ENCODE assay signal across 26 cellular contexts in genomic region chr2:152815634-152816257, GRCh38.
A peak's percentile ranks its signal among the peaks of the same experiment; 100 is the strongest.
DNase-seq lines count a peak whose midpoint lies in the region; ATAC-seq and TF ChIP-seq lines count a peak whose summit lies in the region.
"Had no signal": no experiment of that assay in that cellular context is flagged by ENCODE, and none has a peak within 500 bp of the region (broad histone marks: within the 10 kb centered on the region; RNA-seq: fewer than 3 reads in every experiment).

No MANE protein-coding gene starts in this region.

- no peak overlapping the region for H3K4ac ChIP-seq in mesendoderm (ENCODE audit: low read depth, low read length)

- H3K27me3 ChIP-seq in mesendoderm (ENCODE audit: insufficient read depth, low read length, poor library complexity), result no peaks in the 10 kb centered on the region
- H3K27me3 ChIP-seq in vagina, result no peaks in the 10 kb centered on the region
- H3K27me3 ChIP-seq: BE2C, SJCRH30 had no signal

- H3K79me2 ChIP-seq in mesendoderm (ENCODE audit: control insufficient read depth, insufficient read depth, low read length), result no peaks in the 10 kb centered on the region

- peak overlapping the region; percentile 14 for H2AK5ac ChIP-seq in mesendoderm (ENCODE audit: low read length)

- no peak overlapping the region for H3K9ac ChIP-seq in mesendoderm (ENCODE audit: low read length)

- H3K27ac ChIP-seq in mesendoderm (ENCODE audit: low read depth, low read length) (no peak overlapping the region), vagina (no peak overlapping the region)
- H3K27ac ChIP-seq: lower lobe of right lung, SJCRH30 had no signal

- H3K18ac ChIP-seq in mesendoderm (ENCODE audit: low read length), result no peak overlapping the region

- H3K79me1 ChIP-seq in mesendoderm (ENCODE audit: low read length), result no peaks in the 10 kb centered on the region

- TF ChIP-seq CTCF in vagina (IDR thresholded peaks at IDR 0.05), result no peak

- no peak overlapping the region for H3K4me3 ChIP-seq in mesendoderm (ENCODE audit: low read length)
- no peak overlapping the region for H3K4me3 ChIP-seq in vagina
- H3K4me3 ChIP-seq: HAP-1, lower lobe of right lung, SJCRH30 had no signal

- no CpG with 5 or more reads among the region's 3 CpGs for WGBS in mesendoderm (ENCODE audit: extremely low coverage, insufficient coverage, low lambda C conversion rate)

- H2BK120ac ChIP-seq in mesendoderm (ENCODE audit: low read depth, low read length), result no peak overlapping the region

- intact Hi-C loops in vagina (cut with DNase I), result no loop called here

- no peaks in the 10 kb centered on the region for H3K9me3 ChIP-seq in vagina
- H3K9me3 ChIP-seq: BE2C had no signal

- no peak overlapping the region for H4K8ac ChIP-seq in mesendoderm (ENCODE audit: low read depth, low read length)

- H3K56ac ChIP-seq in mesendoderm (ENCODE audit: low read length), result peak overlapping the region; percentile 51

- ATAC-seq in GM18907 (IDR thresholded peaks at IDR 0.05; ENCODE audit: unreplicated experiment) (peak; percentile 80), GM21619 (IDR thresholded peaks at IDR 0.05; ENCODE audit: unreplicated experiment) (peak; percentile 66), HG03442 (IDR thresholded peaks at IDR 0.05; ENCODE audit: unreplicated experiment) (peak; percentile 74), HG03439 (IDR thresholded peaks at IDR 0.05; ENCODE audit: unreplicated experiment) (no peak), HG03565 (IDR thresholded peaks at IDR 0.05; ENCODE audit: unreplicated experiment) (no peak)
- ATAC-seq: lower lobe of right lung; natural killer cell treated with Interleukin-12 subunit alpha and Interleukin-12 subunit beta and Interleukin-15 and Interleukin-18, amount 100 ng/mL, for 72 hours had no signal

- no peak overlapping the region for H2BK5ac ChIP-seq in mesendoderm (ENCODE audit: low read length)

- H3K4me1 ChIP-seq in mesendoderm (ENCODE audit: control insufficient read depth, low read depth, low read length) (peaks cover 2% of the 10 kb centered on the region), vagina (no peaks in the 10 kb centered on the region)
- H3K4me1 ChIP-seq: BE2C, HAP-1, lower lobe of right lung, SJCRH30 had no signal

- no peak overlapping the region for H4K5ac ChIP-seq in mesendoderm (ENCODE audit: low read length)

- no peak for DNase-seq in mesendoderm
- DNase-seq in NCI-H146 (lab: John Stamatoyannopoulos, UW), result no peak
- DNase-seq in vagina (ENCODE audit: extremely low spot score in 2 of 2), result no peak
- DNase-seq: activated CD4-positive, alpha-beta T cell treated with anti-CD3 and anti-CD28 coated beads, Interleukin-2, amount 10 ng/mL, durations not matched to agents 7 days and 5 days; activated effector memory CD4-positive, alpha-beta T cell treated with anti-CD3 and anti-CD28 coated beads, Interleukin-2, amount 50 U/mL, for 16 hours; activated T-cell treated with anti-CD3 and anti-CD28 coated beads, Interleukin-2, amount 50 U/mL, for 1 hour; anterior cingulate cortex; BE2C; EL; hippocampal formation; lower lobe of right lung; NCI-H1694 treated with DMSO at 0.1 percent for 48 hours; NCI-H510A treated with DMSO at 0.1 percent for 48 hours; SJCRH30; stimulated activated CD4-positive, alpha-beta T cell treated with anti-CD3 and anti-CD28 coated beads, Interleukin-15, amount 100 ng/mL, for 24 hours; stimulated activated CD4-positive, alpha-beta T cell treated with anti-CD3 and anti-CD28 coated beads, Interleukin-4, amount 100 ng/mL, for 4 hours; substantia nigra; T1000; trophoblast cell had no signal

- no peak for TF ChIP-seq POLR2A in vagina (IDR thresholded peaks at IDR 0.05)

- no peak overlapping the region for H3K4me2 ChIP-seq in mesendoderm (ENCODE audit: low read length)

- H3K36me3 ChIP-seq in mesendoderm (ENCODE audit: control insufficient read depth, insufficient read depth, low read length) (no peaks in the 10 kb centered on the region), vagina (no peaks in the 10 kb centered on the region)
- H3K36me3 ChIP-seq: BE2C, HAP-1, lower lobe of right lung, SJCRH30 had no signal

- H3K23ac ChIP-seq in mesendoderm (ENCODE audit: low read length), result no peak overlapping the region

- H2BK15ac ChIP-seq in mesendoderm (replicated peaks; ENCODE audit: low read depth), result no peak overlapping the region

Comparison
In these comparisons a context has a peak if more than half of its experiments do, and no peak if none do; other contexts are left out.
1. ATAC-seq: peak in GM18907 (single experiment), GM21619 (single experiment) and HG03442 (single experiment); none in HG03439 (single experiment) and HG03565 (single experiment).